In the genomic region with DNA sequence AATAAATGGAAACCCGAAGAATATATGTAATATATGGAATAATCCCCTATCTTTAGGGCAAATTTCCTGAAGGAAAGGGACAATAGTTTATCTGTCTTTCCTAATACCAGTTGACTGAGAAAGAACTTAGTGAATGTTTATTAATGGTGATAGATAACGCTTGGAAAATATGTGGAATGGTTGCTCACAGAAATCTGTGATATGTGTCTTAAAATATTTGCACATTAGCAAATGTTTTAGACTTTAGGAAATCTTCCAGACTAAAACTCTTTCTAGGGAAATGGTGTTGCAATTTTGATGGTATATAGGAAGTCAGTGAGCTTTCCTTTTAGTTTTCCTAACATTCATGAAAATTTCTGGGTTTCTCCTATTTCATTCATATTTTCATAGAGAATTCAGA, we compare ENCODE assay signal across 14 cellular contexts.
DNase-seq lines count a peak whose midpoint lies in the region; FAIRE-seq and TF ChIP-seq lines count a peak whose summit lies in the region.
"Had no signal": no experiment of that assay in that cellular context is flagged by ENCODE, and none has a peak within 500 bp of the region (broad histone marks: within the 10 kb centered on the region; RNA-seq: fewer than 3 reads in every experiment).

No MANE protein-coding gene starts in this region.

- peaks cover 9% of the 10 kb centered on the region for H3K4me1 Mint-ChIP-seq in activated CD4-positive, alpha-beta memory T cell treated with anti-CD3 and anti-CD28 coated beads, Interleukin-2, amount 10 ng/mL, durations not matched to agents 7 days and 5 days

- DNase-seq in GM19239 (ENCODE audit: insufficient read length, low spot score), result no peak
- peak; percentile 6 for DNase-seq in NCI-H226
- DNase-seq in fibroblast of villous mesenchyme (ENCODE audit: low read depth), result peak; percentile 5
- DNase-seq in activated CD4-positive, alpha-beta memory T cell treated with anti-CD3 and anti-CD28 coated beads, Interleukin-2, amount 10 ng/mL, durations not matched to agents 7 days and 5 days, result no peak
- no peak for DNase-seq in NCI-H446 treated with DMSO at 0.1 percent for 48 hours (lab: John Stamatoyannopoulos, UW)
- no peak for DNase-seq in NCI-H1092 (lab: John Stamatoyannopoulos, UW)
- DNase-seq: C1 segment of cervical spinal cord; CD4-positive, alpha-beta memory T cell; DMS153; DND-41; H9 had no signal

- H3K9me3 Mint-ChIP-seq in activated CD4-positive, alpha-beta memory T cell treated with anti-CD3 and anti-CD28 coated beads, Interleukin-2, amount 10 ng/mL, durations not matched to agents 7 days and 5 days, result no peaks in the 10 kb centered on the region
- H3K9me3 Mint-ChIP-seq: CD4-positive, alpha-beta memory T cell; GM23338; H9 had no signal

- FAIRE-seq in GM19239 (lab: Jason Lieb, UNC), result peak; percentile 47
- FAIRE-seq: G401.6, GM12892 had no signal

- no peak for TF ChIP-seq CTCF in fibroblast of villous mesenchyme (IDR thresholded peaks at IDR 0.05; ENCODE audit: insufficient read depth, low read depth, low read length)

- H3K36me3 Mint-ChIP-seq in activated CD4-positive, alpha-beta memory T cell treated with anti-CD3 and anti-CD28 coated beads, Interleukin-2, amount 10 ng/mL, durations not matched to agents 7 days and 5 days (ENCODE audit: low read depth), result no peaks in the 10 kb centered on the region
- H3K36me3 Mint-ChIP-seq: CD4-positive, alpha-beta memory T cell had no signal

- CTCF ChIA-PET in activated CD4-positive, alpha-beta memory T cell treated with anti-CD3 and anti-CD28 coated beads, Interleukin-2, amount 10 ng/mL, durations not matched to agents 7 days and 5 days (lab: Charles Lee), result no interaction called here

- POLR2A ChIA-PET in activated CD4-positive, alpha-beta memory T cell treated with anti-CD3 and anti-CD28 coated beads, Interleukin-2, amount 10 ng/mL, durations not matched to agents 7 days and 5 days (lab: Charles Lee), result interaction anchor here (0.7 kb wide), 1 partner anchor 236 kb away, joined by 3 read pairs; no protein-coding TSS in a partner anchor

- H3K27ac Mint-ChIP-seq in activated CD4-positive, alpha-beta memory T cell treated with anti-CD3 and anti-CD28 coated beads, Interleukin-2, amount 10 ng/mL, durations not matched to agents 7 days and 5 days, result no peak overlapping the region
- H3K27ac Mint-ChIP-seq: CD4-positive, alpha-beta memory T cell; GM23338; H9 had no signal

- H3K4me3 ChIP-seq in fibroblast of villous mesenchyme (ENCODE audit: low read depth, low read length), result no peak overlapping the region
- H3K4me3 ChIP-seq: GM23338 had no signal

- H3K4me3 Mint-ChIP-seq in activated CD4-positive, alpha-beta memory T cell treated with anti-CD3 and anti-CD28 coated beads, Interleukin-2, amount 10 ng/mL, durations not matched to agents 7 days and 5 days, result no peak overlapping the region
- H3K4me3 Mint-ChIP-seq: CD4-positive, alpha-beta memory T cell; GM23338; H9 had no signal

- H3K27me3 Mint-ChIP-seq in activated CD4-positive, alpha-beta memory T cell treated with anti-CD3 and anti-CD28 coated beads, Interleukin-2, amount 10 ng/mL, durations not matched to agents 7 days and 5 days, result peaks cover 7% of the 10 kb centered on the region

Comparison
In these comparisons a context has a peak if more than half of its experiments do, and no peak if none do; other contexts are left out.
1. DNase-seq: peak in NCI-H226 (single experiment) and fibroblast of villous mesenchyme (single experiment); none in GM19239 (single experiment), activated CD4-positive, alpha-beta memory T cell treated with anti-CD3 and anti-CD28 coated beads, Interleukin-2, amount 10 ng/mL, durations not matched to agents 7 days and 5 days (single experiment), NCI-H446 treated with DMSO at 0.1 percent for 48 hours (single experiment) and NCI-H1092 (single experiment).